ENCODE assay signal across 1 cellular context in genomic region chr3:58048301-58048700, GRCh38.
TF ChIP-seq lines count a peak whose summit lies in the region.

No MANE protein-coding gene starts in this region.

TF ChIP-seq in HCT116, 20 proteins besides CTCF, POLR2A, EP300 and RAD21 (continued from another document):
- no peak for TF ChIP-seq REST (IDR thresholded peaks at IDR 0.05; ENCODE audit: low read depth)
- no peak for TF ChIP-seq SRF (IDR thresholded peaks at IDR 0.05; ENCODE audit: low read depth)
